In the genomic region with DNA sequence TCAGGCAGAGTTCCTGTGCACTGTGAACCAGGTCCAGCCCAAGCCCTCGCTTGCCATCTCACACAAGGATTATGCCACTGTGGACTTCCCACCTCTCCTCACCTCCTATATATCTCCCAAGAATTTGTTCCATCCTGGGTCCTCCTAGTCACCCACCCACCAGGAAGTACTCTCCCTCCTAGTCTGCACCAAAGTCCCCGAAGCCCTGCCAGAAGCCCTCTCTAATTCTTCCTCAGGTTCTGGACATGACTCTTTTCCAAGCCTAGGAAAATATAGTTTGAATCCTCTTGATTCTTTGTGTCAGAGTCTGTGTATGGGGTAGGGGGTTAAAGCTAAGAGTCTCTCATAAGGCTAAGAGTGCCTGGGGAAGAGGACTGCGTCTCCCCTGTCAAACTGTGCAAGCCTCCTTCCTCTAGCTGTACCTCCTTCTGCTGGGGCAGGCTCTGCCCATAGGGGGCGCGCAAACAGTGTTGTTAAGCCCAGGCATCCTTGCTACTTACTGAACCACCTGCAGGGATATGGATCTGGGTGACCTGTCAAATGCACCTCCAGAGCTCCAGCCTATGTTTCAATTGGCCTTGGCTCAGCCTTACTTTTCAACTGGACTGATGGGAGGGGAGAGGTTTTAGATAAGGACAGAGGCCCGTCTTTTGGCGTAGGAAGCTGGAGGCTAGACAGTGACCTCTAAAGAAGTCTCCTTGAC, we compare ENCODE assay signal across 8 cellular contexts. TPM values are rescaled to one million over a fixed set of nuclear protein-coding genes. Genes with fewer than 3 reads are reported as not detected.
A peak's percentile ranks its signal among the peaks of the same experiment; 100 is the strongest.
DNase-seq lines count a peak whose midpoint lies in the region; ATAC-seq and TF ChIP-seq lines count a peak whose summit lies in the region.

No MANE protein-coding gene starts in this region.

- H3K4me3 Mint-ChIP-seq in neural crest cell, result no peak overlapping the region

- DNase-seq in Caki2 (ENCODE audit: low read depth) (peak; percentile 53), HPDE6-E6E7 (ENCODE audit: extremely low spot score) (peak; percentile 87), NOMO-1 treated with dmso at 0.1 percent for 144 hours (lab: John Stamatoyannopoulos, UW; ENCODE audit: unreplicated experiment) (peak; percentile 43), erythroblast (lab: John Stamatoyannopoulos, UW) (peak; percentile 53 to 72), neural crest cell (ENCODE audit: low read depth, low spot score) (peak; percentile 83), stromal cell of bone marrow (ENCODE audit: low read depth) (peak; percentile 52)
- DNase-seq in activated CD8-positive, alpha-beta memory T cell treated with anti-CD3 and anti-CD28 coated beads, Interleukin-2, amount 50 U/mL, for 24 hours (ENCODE audit: extremely low read depth), result peak; percentile 56

- no peaks in the 10 kb centered on the region for H3K36me3 Mint-ChIP-seq in neural crest cell (ENCODE audit: low read depth)

- H3K27me3 Mint-ChIP-seq in neural crest cell (ENCODE audit: low read depth), result peaks cover 64% of the 10 kb centered on the region

- H3K27ac Mint-ChIP-seq in neural crest cell (ENCODE audit: unreplicated experiment), result no peak overlapping the region

- ATAC-seq in HG03460 (IDR thresholded peaks at IDR 0.05; ENCODE audit: unreplicated experiment), result no peak

- TF ChIP-seq CTCF in neural crest cell (conservative IDR thresholded peaks at IDR 0.05), result peak; percentile 83

- in situ Hi-C loops in Caki2 (cut with HindIII; ENCODE audit: low pct_unique_long_range_greater_than_20kb, low sequenced_read_pairs), result no loop called here

- no peak for TF ChIP-seq POLR2A in erythroblast (IDR thresholded peaks at IDR 0.05; ENCODE audit: low read length)

- H3K9me3 Mint-ChIP-seq in neural crest cell, result no peaks in the 10 kb centered on the region

- no peaks in the 10 kb centered on the region for H3K4me1 Mint-ChIP-seq in neural crest cell

RNA-seq across cellular contexts. Expression of a gene that starts 16.6 kb away (rescaled TPM):
- 0.52 TPM in 1 of 2 replicates, not detected in the other for total RNA-seq in Caki2 (2014; rRNA removed; shearing (Covaris generic); ENCODE audit: low replicate concordance)
- total RNA-seq in neural crest cell, result 0.49 and 0.61 TPM in 2 replicates

RNA-seq across cellular contexts. Expression of a gene that starts 42.7 kb away (rescaled TPM):
- not detected in 2 replicates for total RNA-seq in Caki2 (2014; rRNA removed; shearing (Covaris generic); ENCODE audit: low replicate concordance)
- 0.41 and 1.0 TPM in 2 replicates for total RNA-seq in neural crest cell
